ENCODE assay signal across 1 cellular context in genomic region chr10:132230557-132231210, GRCh38.
TF ChIP-seq lines count a peak whose summit lies in the region.

No MANE protein-coding gene starts in this region.

TF ChIP-seq in IMR-90, 13 proteins besides CTCF, POLR2A, EP300 and RAD21 (continued from another document):
- no peak for TF ChIP-seq CEBPB (IDR thresholded peaks at IDR 0.05; ENCODE audit: low read depth, low read length)
- no peak for TF ChIP-seq SMC3 (IDR thresholded peaks at IDR 0.05; ENCODE audit: low read depth, low read length)
- TF ChIP-seq NFE2L2 (IDR thresholded peaks at IDR 0.05; ENCODE audit: low read depth, low read length) = no peak
- no peak for TF ChIP-seq MAZ (IDR thresholded peaks at IDR 0.05; ENCODE audit: borderline replicate concordance, low read depth, low read length)
- no peak for TF ChIP-seq MXI1 (IDR thresholded peaks at IDR 0.05; ENCODE audit: borderline replicate concordance, low read depth, low read length)
- TF ChIP-seq CHD1 (IDR thresholded peaks at IDR 0.05; ENCODE audit: low read depth, low read length) = no peak
